ENCODE assay signal across 8 cellular contexts in the genomic region with DNA sequence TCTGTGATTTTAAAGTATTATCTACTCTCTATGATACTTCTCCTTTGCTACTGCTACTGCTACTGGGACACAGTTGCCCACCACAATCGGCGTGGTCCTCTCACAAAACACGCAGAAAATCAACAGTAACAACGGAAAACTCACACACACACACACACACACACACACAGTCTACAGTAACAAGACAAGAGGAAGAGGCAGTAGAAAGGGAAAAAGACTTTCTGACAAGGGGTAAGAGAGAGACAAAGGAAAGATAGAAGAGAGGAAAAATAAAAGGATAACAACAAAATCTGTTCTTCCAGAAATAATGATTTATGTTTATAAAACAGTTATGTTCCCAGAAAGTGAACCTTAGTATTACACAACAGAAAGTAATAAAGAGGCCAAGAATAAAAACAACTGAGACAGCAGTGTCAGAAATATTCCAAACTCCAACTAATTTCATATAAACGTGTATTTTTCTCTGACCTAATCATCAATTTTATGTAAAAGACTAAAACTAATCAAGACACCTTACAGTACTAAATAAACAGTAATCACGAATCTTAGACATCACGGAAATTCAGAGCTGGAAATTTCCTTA. TPM values are rescaled to one million over a fixed set of nuclear protein-coding genes. Genes with fewer than 3 reads are reported as not detected.
DNase-seq lines count a peak whose midpoint lies in the region; ATAC-seq and TF ChIP-seq lines count a peak whose summit lies in the region.

No MANE protein-coding gene starts in this region.

- H3K4me1 ChIP-seq in breast epithelium (peaks cover 0 to 3% of the 10 kb centered on the region in 2 donors), mucosa of stomach (ENCODE audit: control insufficient read depth, insufficient read depth, low read length) (peaks cover 11% of the 10 kb centered on the region)

- no peak for TF ChIP-seq CTCF in AG09309 (IDR thresholded peaks at IDR 0.05; ENCODE audit: control insufficient read depth, insufficient read depth, low read depth, low read length, missing control alignments)
- no peak for TF ChIP-seq CTCF in breast epithelium (IDR thresholded peaks at IDR 0.05)

- H3K9me3 ChIP-seq in breast epithelium (no peaks in the 10 kb centered on the region), mucosa of stomach (ENCODE audit: control insufficient read depth, low read length) (no peaks in the 10 kb centered on the region)

- TF ChIP-seq POLR2A in breast epithelium (IDR thresholded peaks at IDR 0.05), result no peak

- intact Hi-C loops in breast epithelium (cut with DNase I; ENCODE audit: low total_unique reads), result no loop called here

- DNase-seq in AG09309 (ENCODE audit: low read depth), result no peak
- DNase-seq in Kasumi-1 (lab: John Stamatoyannopoulos, UW), result peak; percentile 49 to 50
- no peak for DNase-seq in breast epithelium (ENCODE audit: low spot score in 2 of 2)
- DNase-seq in NCI-H2196 (lab: John Stamatoyannopoulos, UW; ENCODE audit: unreplicated experiment), result no peak
- DNase-seq in NCI-H2081 (lab: John Stamatoyannopoulos, UW), result no peak

- H3K27me3 ChIP-seq in breast epithelium (no peaks in the 10 kb centered on the region), mucosa of stomach (ENCODE audit: control insufficient read depth, insufficient read depth, low read length) (no peaks in the 10 kb centered on the region)

- H3K36me3 ChIP-seq in breast epithelium, result no peaks in the 10 kb centered on the region
- H3K36me3 ChIP-seq in mucosa of stomach (ENCODE audit: control insufficient read depth, insufficient read depth, low read length), result no peaks in the 10 kb centered on the region

- ATAC-seq in HG03354 (IDR thresholded peaks at IDR 0.05; ENCODE audit: poor library complexity, severe bottlenecking, unreplicated experiment) (no peak), HG02571 (IDR thresholded peaks at IDR 0.05; ENCODE audit: unreplicated experiment) (no peak)

- H3K4me3 ChIP-seq in AG09309 (ENCODE audit: control insufficient read depth, low read depth, low read length), result peak overlapping the region; percentile 72
- H3K4me3 ChIP-seq in breast epithelium, result peak overlapping the region; percentile 74 to 92 (median 78)
- H3K4me3 ChIP-seq in mucosa of stomach (ENCODE audit: low read length), result peak overlapping the region; percentile 11

- H3K27ac ChIP-seq in breast epithelium, result peak overlapping the region; percentile 97 to 98

- H3K9ac ChIP-seq in mucosa of stomach (ENCODE audit: low read length), result peak overlapping the region; percentile 90

RNA-seq across cellular contexts. Expression of gene RANBP9, which starts 2.9 kb away (rescaled TPM):
- total RNA-seq in breast epithelium, result 10 to 100 TPM; 43.9 to 51.5 (median 48.0) TPM

Comparison
In these comparisons a context has a peak if more than half of its experiments do, and no peak if none do; other contexts are left out.
1. DNase-seq: peak in Kasumi-1 (2 of 2); none in AG09309 (single experiment), breast epithelium (0 of 2), NCI-H2196 (single experiment) and NCI-H2081 (0 of 2).
2. H3K4me3 ChIP-seq: peak in every context shown above with its lines; median percentile 78 in breast epithelium; 72 in AG09309; 11 in mucosa of stomach.